In genomic region chr10:78372806-78373205, GRCh38 we compare ENCODE assay signal across 35 cellular contexts.
"Had no signal": no experiment of that assay in that cellular context is flagged by ENCODE, and none has a peak within 500 bp of the region (broad histone marks: within the 10 kb centered on the region; RNA-seq: fewer than 3 reads in every experiment).

No MANE protein-coding gene starts in this region.

- H3K27ac Mint-ChIP-seq: activated B cell treated with CpG ODN at 0.5 μM for 24 hours; activated CD4-positive, alpha-beta memory T cell treated with anti-CD3 and anti-CD28 coated beads for 36 hours; activated CD8-positive, alpha-beta memory T cell treated with anti-CD3 and anti-CD28 coated beads, Interleukin-2, amount 10 ng/mL, durations not matched to agents 7 days and 5 days; activated CD8-positive, alpha-beta T cell treated with anti-CD3 and anti-CD28 coated beads, Interleukin-2, amount 10 ng/mL, durations not matched to agents 7 days and 5 days; activated naive CD4-positive, alpha-beta T cell treated with anti-CD3 and anti-CD28 coated beads for 36 hours; activated naive CD4-positive, alpha-beta T cell treated with anti-CD3 and anti-CD28 coated beads, Interleukin-2, amount 50 U/mL, for 24 hours; activated naive CD8-positive, alpha-beta T cell treated with anti-CD3 and anti-CD28 coated beads for 36 hours; activated naive CD8-positive, alpha-beta T cell treated with anti-CD3 and anti-CD28 coated beads, Interleukin-2, amount 50 U/mL, for 24 hours; activated T-helper 1 cell treated with anti-CD3 and anti-CD28 coated beads, Interleukin-12 subunit alpha, Interleukin-12 subunit beta, Interleukin-2, Interleukin-4 antibody, amounts not matched to agents 30 ng/mL and 10 ng/mL and 1 ng/mL, durations not matched to agents 14 hours and 24 hours and 36 hours; activated T-helper 2 cell treated with anti-CD3 and anti-CD28 coated beads, Interferon-gamma antibody, Interleukin-2, Interleukin-4, amounts not matched to agents 10 μg/mL and 5 μg/mL and 100 μg/mL, durations not matched to agents 14 hours and 24 hours and 36 hours; dendritic cell treated with granulocyte-macrophage colony-stimulating factor and Interleukin-4, amounts not matched to agents 40 ng/mL and 50 ng/mL, for 4 days; endodermal cell; T-helper 17 cell; T-helper 2 cell treated with Interferon-gamma antibody and Interleukin-4, amounts not matched to agents 5 μg/mL and 100 μg/mL, for 36 hours had no signal

- H3K27me3 ChIP-seq: adrenal gland, ascending aorta, brain microvascular endothelial cell, dorsolateral prefrontal cortex had no signal

- DNase-seq: activated B cell treated with CpG ODN at 0.5 μM for 24 hours; activated CD4-positive, alpha-beta memory T cell treated with anti-CD3 and anti-CD28 coated beads for 36 hours; activated CD4-positive, alpha-beta T cell treated with anti-CD3 and anti-CD28 coated beads for 48 hours; activated CD8-positive, alpha-beta memory T cell treated with anti-CD3 and anti-CD28 coated beads, Interleukin-2, amount 10 ng/mL, durations not matched to agents 7 days and 5 days; activated CD8-positive, alpha-beta memory T cell treated with anti-CD3 and anti-CD28 coated beads, Interleukin-2, amount 50 U/mL, for 4 hours; activated CD8-positive, alpha-beta T cell treated with anti-CD3 and anti-CD28 coated beads, Interleukin-2, amount 10 ng/mL, durations not matched to agents 7 days and 5 days; activated effector memory CD4-positive, alpha-beta T cell treated with anti-CD3 and anti-CD28 coated beads, Interleukin-2, amount 50 U/mL, for 16 hours; activated naive CD4-positive, alpha-beta T cell treated with anti-CD3 and anti-CD28 coated beads for 36 hours; activated naive CD8-positive, alpha-beta T cell treated with anti-CD3 and anti-CD28 coated beads for 36 hours; activated naive CD8-positive, alpha-beta T cell treated with anti-CD3 and anti-CD28 coated beads, Interleukin-2, amount 50 U/mL, for 24 hours; activated T-cell treated with anti-CD3 and anti-CD28 coated beads, Interleukin-2, amount 50 U/mL, for 1 hour; activated T-cell treated with anti-CD3 and anti-CD28 coated beads, Interleukin-2, amount 50 U/mL, for 48 hours; adrenal gland; amygdala; brain microvascular endothelial cell; dorsolateral prefrontal cortex; effector memory CD4-positive, alpha-beta T cell; endodermal cell; foreskin fibroblast; T-helper 1 cell; T-helper 17 cell; T1000; WERI-Rb-1 had no signal

- H3K9me3 Mint-ChIP-seq: activated B cell treated with CpG ODN at 0.5 μM for 24 hours; activated CD4-positive, alpha-beta memory T cell treated with anti-CD3 and anti-CD28 coated beads for 36 hours; activated naive CD4-positive, alpha-beta T cell treated with anti-CD3 and anti-CD28 coated beads for 36 hours; activated naive CD4-positive, alpha-beta T cell treated with anti-CD3 and anti-CD28 coated beads, Interleukin-2, amount 50 U/mL, for 24 hours; activated naive CD8-positive, alpha-beta T cell treated with anti-CD3 and anti-CD28 coated beads for 36 hours; activated naive CD8-positive, alpha-beta T cell treated with anti-CD3 and anti-CD28 coated beads, Interleukin-2, amount 50 U/mL, for 24 hours; activated T-helper 1 cell treated with anti-CD3 and anti-CD28 coated beads, Interleukin-12 subunit alpha, Interleukin-12 subunit beta, Interleukin-2, Interleukin-4 antibody, amounts not matched to agents 30 ng/mL and 10 ng/mL and 1 ng/mL, durations not matched to agents 14 hours and 24 hours and 36 hours; activated T-helper 2 cell treated with anti-CD3 and anti-CD28 coated beads, Interferon-gamma antibody, Interleukin-2, Interleukin-4, amounts not matched to agents 10 μg/mL and 5 μg/mL and 100 μg/mL, durations not matched to agents 14 hours and 24 hours and 36 hours; central memory CD8-positive, alpha-beta T cell; dendritic cell treated with granulocyte-macrophage colony-stimulating factor and Interleukin-4, amounts not matched to agents 40 ng/mL and 50 ng/mL, for 4 days; endodermal cell; T-helper 2 cell treated with Interferon-gamma antibody and Interleukin-4, amounts not matched to agents 5 μg/mL and 100 μg/mL, for 36 hours had no signal

- FAIRE-seq: bronchial epithelial cell, frontal cortex had no signal

- H3K4me1 ChIP-seq: adrenal gland, ascending aorta had no signal

- H3K36me3 ChIP-seq: adrenal gland, ascending aorta, brain microvascular endothelial cell, WERI-Rb-1 had no signal

- H3K9me3 ChIP-seq: adrenal gland, ascending aorta had no signal

- H3K27me3 Mint-ChIP-seq: activated CD4-positive, alpha-beta memory T cell treated with anti-CD3 and anti-CD28 coated beads for 36 hours; activated naive CD4-positive, alpha-beta T cell treated with anti-CD3 and anti-CD28 coated beads, Interleukin-2, amount 50 U/mL, for 24 hours; activated naive CD8-positive, alpha-beta T cell treated with anti-CD3 and anti-CD28 coated beads for 36 hours; activated naive CD8-positive, alpha-beta T cell treated with anti-CD3 and anti-CD28 coated beads, Interleukin-2, amount 50 U/mL, for 24 hours had no signal

- H3K4me3 Mint-ChIP-seq: activated B cell treated with CpG ODN at 0.5 μM for 24 hours; activated CD4-positive, alpha-beta memory T cell treated with anti-CD3 and anti-CD28 coated beads for 36 hours; activated CD8-positive, alpha-beta memory T cell treated with anti-CD3 and anti-CD28 coated beads, Interleukin-2, amount 10 ng/mL, durations not matched to agents 7 days and 5 days; activated CD8-positive, alpha-beta T cell treated with anti-CD3 and anti-CD28 coated beads, Interleukin-2, amount 10 ng/mL, durations not matched to agents 7 days and 5 days; activated naive CD4-positive, alpha-beta T cell treated with anti-CD3 and anti-CD28 coated beads for 36 hours; activated naive CD4-positive, alpha-beta T cell treated with anti-CD3 and anti-CD28 coated beads, Interleukin-2, amount 50 U/mL, for 24 hours; activated naive CD8-positive, alpha-beta T cell treated with anti-CD3 and anti-CD28 coated beads for 36 hours; activated naive CD8-positive, alpha-beta T cell treated with anti-CD3 and anti-CD28 coated beads, Interleukin-2, amount 50 U/mL, for 24 hours; activated T-helper 1 cell treated with anti-CD3 and anti-CD28 coated beads, Interleukin-12 subunit alpha, Interleukin-12 subunit beta, Interleukin-2, Interleukin-4 antibody, amounts not matched to agents 30 ng/mL and 10 ng/mL and 1 ng/mL, durations not matched to agents 14 hours and 24 hours and 36 hours; central memory CD8-positive, alpha-beta T cell; dendritic cell treated with granulocyte-macrophage colony-stimulating factor and Interleukin-4, amounts not matched to agents 40 ng/mL and 50 ng/mL, for 4 days; endodermal cell; T-helper 17 cell; T-helper 2 cell treated with Interferon-gamma antibody and Interleukin-4, amounts not matched to agents 5 μg/mL and 100 μg/mL, for 36 hours had no signal

- H3K36me3 Mint-ChIP-seq: activated CD4-positive, alpha-beta memory T cell treated with anti-CD3 and anti-CD28 coated beads for 36 hours; activated CD8-positive, alpha-beta memory T cell treated with anti-CD3 and anti-CD28 coated beads, Interleukin-2, amount 10 ng/mL, durations not matched to agents 7 days and 5 days; activated naive CD4-positive, alpha-beta T cell treated with anti-CD3 and anti-CD28 coated beads, Interleukin-2, amount 50 U/mL, for 24 hours; activated naive CD8-positive, alpha-beta T cell treated with anti-CD3 and anti-CD28 coated beads for 36 hours had no signal

- H3K4me3 ChIP-seq: adrenal gland, ascending aorta, coronary artery, dorsolateral prefrontal cortex had no signal

- H3K27ac ChIP-seq: adrenal gland, ascending aorta, brain microvascular endothelial cell, coronary artery, dorsolateral prefrontal cortex, WERI-Rb-1 had no signal

- H3K4me1 Mint-ChIP-seq: activated B cell treated with CpG ODN at 0.5 μM for 24 hours; activated CD8-positive, alpha-beta memory T cell treated with anti-CD3 and anti-CD28 coated beads, Interleukin-2, amount 10 ng/mL, durations not matched to agents 7 days and 5 days; activated naive CD4-positive, alpha-beta T cell treated with anti-CD3 and anti-CD28 coated beads, Interleukin-2, amount 50 U/mL, for 24 hours; activated naive CD8-positive, alpha-beta T cell treated with anti-CD3 and anti-CD28 coated beads for 36 hours; activated naive CD8-positive, alpha-beta T cell treated with anti-CD3 and anti-CD28 coated beads, Interleukin-2, amount 50 U/mL, for 24 hours; central memory CD8-positive, alpha-beta T cell had no signal

- ATAC-seq: activated CD4-positive, CD25-positive, alpha-beta regulatory T cell treated with anti-CD3 and anti-CD28 coated beads, Interleukin-2, amount 50 U/mL, for 24 hours; activated CD8-positive, alpha-beta memory T cell treated with anti-CD3 and anti-CD28 coated beads, Interleukin-2, amount 10 ng/mL, durations not matched to agents 7 days and 5 days; activated CD8-positive, alpha-beta T cell treated with anti-CD3 and anti-CD28 coated beads, Interleukin-2, amount 10 ng/mL, durations not matched to agents 7 days and 5 days; activated naive CD8-positive, alpha-beta T cell treated with anti-CD3 and anti-CD28 coated beads, Interleukin-2, amount 50 U/mL, for 24 hours; esophagus mucosa; T-helper 17 cell had no signal
